8 cellular contexts compared by ENCODE assay signal in the genomic region with DNA sequence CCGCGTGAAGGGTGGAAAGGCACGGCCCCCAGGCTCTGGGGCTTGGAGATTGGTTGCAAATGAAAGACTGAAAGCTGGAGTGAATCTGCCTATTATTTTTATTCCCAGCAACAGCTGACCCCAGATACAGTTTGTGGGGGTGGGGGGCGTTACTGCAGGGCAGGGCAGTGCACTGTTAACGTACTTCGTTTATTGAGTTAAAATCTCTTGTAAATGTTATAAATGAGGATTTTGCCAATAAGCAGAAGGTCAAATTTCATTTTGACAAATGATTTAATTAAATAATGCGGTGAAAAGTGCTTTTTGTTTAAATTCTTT. TPM values are rescaled to one million over a fixed set of nuclear protein-coding genes. Genes with fewer than 3 reads are reported as not detected.
DNase-seq lines count a peak whose midpoint lies in the region; ATAC-seq, FAIRE-seq and TF ChIP-seq lines count a peak whose summit lies in the region.

No MANE protein-coding gene starts in this region.

- DNase-seq in GM12891 (ENCODE audit: insufficient read length, low spot score): no peak
- DNase-seq in fibroblast of villous mesenchyme (ENCODE audit: low read depth): no peak
- no peak for DNase-seq in gastrocnemius medialis
- no peak for DNase-seq in NCI-H226
- no peak for DNase-seq in NCI-H526 treated with DMSO at 0.1 percent for 48 hours (lab: John Stamatoyannopoulos, UW)
- no peak for DNase-seq in DMS79 (lab: John Stamatoyannopoulos, UW)

- intact Hi-C loops in gastrocnemius medialis (cut with DNase I; ENCODE audit: low total_unique reads): no loop called here

- peaks cover 36 to 41% of the 10 kb centered on the region in 2 donors for H3K4me1 ChIP-seq in gastrocnemius medialis

- H3K36me3 ChIP-seq in gastrocnemius medialis: no peaks in the 10 kb centered on the region

- H3K27ac ChIP-seq in VCaP (peak overlapping the region; percentile 99), gastrocnemius medialis (peak overlapping the region; percentile 89 to 97 (median 96))

- FAIRE-seq in GM12891 (lab: Jason Lieb, UNC): no peak

- no peaks in the 10 kb centered on the region for H3K27me3 ChIP-seq in gastrocnemius medialis

- TF ChIP-seq POLR2A in GM12891 (IDR thresholded peaks at IDR 0.05; ENCODE audit: low read depth, low read length) (no peak), gastrocnemius medialis (IDR thresholded peaks at IDR 0.05) (no peak)

- no peaks in the 10 kb centered on the region for H3K9me3 ChIP-seq in gastrocnemius medialis

- H3K4me3 ChIP-seq in fibroblast of villous mesenchyme (ENCODE audit: low read depth, low read length) (peak overlapping the region; percentile 79), gastrocnemius medialis (peak overlapping the region; percentile 72 to 90 (median 84))

- no peak for ATAC-seq in gastrocnemius medialis
- no peak for ATAC-seq in GM21723 (IDR thresholded peaks at IDR 0.05; ENCODE audit: unreplicated experiment)

- TF ChIP-seq CTCF in VCaP (conservative IDR thresholded peaks at IDR 0.05) (no peak), fibroblast of villous mesenchyme (IDR thresholded peaks at IDR 0.05; ENCODE audit: insufficient read depth, low read depth, low read length) (no peak), gastrocnemius medialis (IDR thresholded peaks at IDR 0.05 in 4 of 5, conservative IDR thresholded peaks at IDR 0.05 in 1 of 5) (no peak)

- in situ Hi-C loops in gastrocnemius medialis (cut with MboI; ENCODE audit: low sequenced_read_pairs in 4 of 4): loop anchor here in 2 of 4 donors (10.0 to 25.0 kb wide), 3 partner anchors 94 to 294 kb away; a partner anchor contains a TSS

TF ChIP-seq in GM12891, 5 proteins besides CTCF, POLR2A, EP300 and RAD21:
- TF ChIP-seq POLR2AphosphoS5 (IDR thresholded peaks at IDR 0.05; ENCODE audit: low read depth, low read length) (no peak), SPI1 (IDR thresholded peaks at IDR 0.05; ENCODE audit: low read depth, low read length) (no peak), TAF1 (IDR thresholded peaks at IDR 0.05; ENCODE audit: low read depth, low read length) (no peak), PAX5 (IDR thresholded peaks at IDR 0.05; ENCODE audit: insufficient read depth, low read length, severe bottlenecking) (no peak), POU2F2 (IDR thresholded peaks at IDR 0.05; ENCODE audit: low read depth, low read length) (0 out of 2 replicates have a peak, but pooled peaks have one; percentile 59)

RNA-seq across cellular contexts. Expression of a gene that starts 1.0 kb away (rescaled TPM):
- 29.8 TPM for polyA plus RNA-seq in GM12891 (2012; ENCODE audit: low read depth, missing spikeins)
- total RNA-seq in fibroblast of villous mesenchyme: 61.2 and 63.0 TPM in 2 replicates
- 10 to 100 TPM; 57.6 to 82.7 (median 75.4) TPM for total RNA-seq in gastrocnemius medialis
